In the genomic region with DNA sequence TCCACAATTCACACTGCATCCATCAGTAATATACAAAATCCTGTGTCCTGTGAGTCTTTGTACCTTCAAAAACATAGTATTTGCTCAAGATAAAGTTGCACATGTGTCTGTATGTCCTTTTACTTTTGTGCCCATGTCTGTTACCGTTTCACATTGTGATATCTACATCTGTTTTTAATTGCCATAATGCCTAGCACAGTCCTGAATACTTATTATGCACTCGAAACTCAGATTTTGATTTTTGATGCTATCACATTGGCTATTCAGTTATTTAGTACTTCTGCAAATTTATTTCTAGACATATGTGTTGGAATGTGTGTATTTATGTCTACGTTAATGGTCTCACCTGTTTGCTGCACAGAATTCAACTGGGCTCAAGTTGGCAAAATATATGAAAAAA, we compare ENCODE assay signal across 27 cellular contexts.
"Had no signal": no experiment of that assay in that cellular context is flagged by ENCODE, and none has a peak within 500 bp of the region (broad histone marks: within the 10 kb centered on the region; RNA-seq: fewer than 3 reads in every experiment).

No MANE protein-coding gene starts in this region.

- DNase-seq: activated B cell treated with CpG ODN at 0.5 μM for 24 hours; activated CD4-positive, alpha-beta memory T cell treated with anti-CD3 and anti-CD28 coated beads, Interleukin-2, amount 10 ng/mL, durations not matched to agents 7 days and 5 days; activated CD4-positive, alpha-beta T cell treated with anti-CD3 and anti-CD28 coated beads for 1 hour; activated CD4-positive, alpha-beta T cell treated with anti-CD3 and anti-CD28 coated beads for 36 hours; activated CD4-positive, alpha-beta T cell treated with anti-CD3 and anti-CD28 coated beads for 48 hours; activated CD4-positive, alpha-beta T cell treated with anti-CD3 and anti-CD28 coated beads, Interleukin-2, amount 10 ng/mL, durations not matched to agents 7 days and 5 days; activated CD4-positive, alpha-beta T cell treated with anti-CD3 and anti-CD28 coated beads, Interleukin-2, amount 50 U/mL, for 48 hours; activated CD8-positive, alpha-beta memory T cell treated with anti-CD3 and anti-CD28 coated beads for 24 hours; activated CD8-positive, alpha-beta memory T cell treated with anti-CD3 and anti-CD28 coated beads, Interleukin-2, amount 10 ng/mL, durations not matched to agents 7 days and 5 days; activated CD8-positive, alpha-beta memory T cell treated with anti-CD3 and anti-CD28 coated beads, Interleukin-2, amount 50 U/mL, for 48 hours; activated CD8-positive, alpha-beta T cell treated with anti-CD3 and anti-CD28 coated beads, Interleukin-2, amount 10 ng/mL, durations not matched to agents 7 days and 5 days; activated effector memory CD4-positive, alpha-beta T cell treated with Interleukin-2 at 50 U/mL for 16 hours; activated gamma-delta T cell; activated naive CD4-positive, alpha-beta T cell treated with anti-CD3 and anti-CD28 coated beads, Interleukin-2, amount 10 ng/mL, durations not matched to agents 7 days and 5 days; activated naive CD4-positive, alpha-beta T cell treated with Interleukin-2 at 50 U/mL for 16 hours; activated naive CD8-positive, alpha-beta T cell treated with anti-CD3 and anti-CD28 coated beads, Interleukin-2, amount 10 ng/mL, durations not matched to agents 7 days and 5 days; activated naive CD8-positive, alpha-beta T cell treated with anti-CD3 and anti-CD28 coated beads, Interleukin-2, amount 50 U/mL, for 24 hours; activated T-cell treated with anti-CD3 and anti-CD28 coated beads, Interleukin-2, amount 50 U/mL, for 24 hours; activated T-cell treated with anti-CD3 and anti-CD28 coated beads, Interleukin-2, amount 50 U/mL, for 48 hours; amygdala; caudate nucleus; cerebellar nuclear complex; T-helper 2 cell; T-helper 9 cell had no signal

- H3K9me3 ChIP-seq: ascending aorta had no signal

- H3K27ac ChIP-seq: ascending aorta, cardiac muscle cell, VCaP had no signal

- H3K4me3 ChIP-seq: ascending aorta, cardiac muscle cell had no signal

- H3K4me1 ChIP-seq: ascending aorta had no signal

- H3K36me3 ChIP-seq: ascending aorta, cardiac muscle cell had no signal

- H3K27me3 ChIP-seq: ascending aorta, cardiac muscle cell had no signal

- ATAC-seq: activated CD4-positive, alpha-beta T cell treated with anti-CD3 and anti-CD28 coated beads for 36 hours; activated CD8-positive, alpha-beta memory T cell treated with anti-CD3 and anti-CD28 coated beads, Interleukin-2, amount 10 ng/mL, durations not matched to agents 7 days and 5 days; activated CD8-positive, alpha-beta T cell treated with anti-CD3 and anti-CD28 coated beads, Interleukin-2, amount 10 ng/mL, durations not matched to agents 7 days and 5 days; activated naive CD8-positive, alpha-beta T cell treated with anti-CD3 and anti-CD28 coated beads, Interleukin-2, amount 50 U/mL, for 24 hours had no signal
